11 cellular contexts compared by ENCODE assay signal in the genomic region with DNA sequence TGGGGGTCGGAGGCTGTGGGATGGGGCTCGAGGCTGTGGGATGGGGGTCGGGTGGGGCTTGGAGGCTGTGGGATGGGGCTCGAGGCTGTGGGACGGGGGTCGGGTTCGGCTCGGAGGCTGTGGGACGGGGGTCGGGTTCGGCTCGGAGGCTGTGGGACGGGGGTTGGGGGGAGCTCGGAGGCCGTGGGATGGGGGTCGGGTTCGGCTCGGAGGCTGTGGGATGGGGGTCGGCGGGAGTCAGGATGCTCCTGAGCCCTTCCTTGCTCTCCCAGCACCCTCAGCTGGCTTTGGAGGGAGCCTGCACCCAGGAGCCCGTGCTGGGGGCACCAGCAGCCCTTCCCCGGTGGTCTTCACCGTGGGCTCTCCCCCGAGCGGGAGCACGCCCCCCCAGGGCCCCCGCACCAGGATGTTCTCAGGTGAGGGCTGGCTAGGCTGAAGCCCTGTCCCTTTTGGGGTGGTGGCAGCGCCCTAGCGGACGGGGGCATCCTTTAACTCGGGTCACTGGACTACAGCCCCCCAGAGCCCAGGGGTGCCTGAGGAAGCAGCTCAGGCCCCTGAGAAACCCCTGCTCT.
"Had no signal": no experiment of that assay in that cellular context is flagged by ENCODE, and none has a peak within 500 bp of the region (broad histone marks: within the 10 kb centered on the region; RNA-seq: fewer than 3 reads in every experiment).

No MANE protein-coding gene starts in this region.

- DNase-seq: activated B cell treated with CpG ODN at 0.5 μM for 24 hours; activated CD8-positive, alpha-beta memory T cell treated with anti-CD3 and anti-CD28 coated beads, Interleukin-2, amount 10 ng/mL, durations not matched to agents 7 days and 5 days; activated effector memory CD4-positive, alpha-beta T cell treated with Interleukin-2 at 50 U/mL for 16 hours; activated T-cell treated with anti-CD3 and anti-CD28 coated beads, Interleukin-2, amount 50 U/mL, for 24 hours; effector CD4-positive, alpha-beta T cell; natural killer cell; stimulated activated CD4-positive, alpha-beta T cell treated with anti-CD3 and anti-CD28 coated beads, Interleukin-4, amount 100 ng/mL, for 1 hour; T-helper 17 cell; uterus had no signal

- ATAC-seq: activated CD8-positive, alpha-beta memory T cell treated with anti-CD3 and anti-CD28 coated beads, Interleukin-2, amount 10 ng/mL, durations not matched to agents 7 days and 5 days; gastroesophageal sphincter; T-helper 17 cell had no signal

- H3K27me3 Mint-ChIP-seq: activated B cell treated with CpG ODN at 0.5 μM for 24 hours; activated CD8-positive, alpha-beta memory T cell treated with anti-CD3 and anti-CD28 coated beads, Interleukin-2, amount 10 ng/mL, durations not matched to agents 7 days and 5 days; activated T-cell treated with anti-CD3 and anti-CD28 coated beads, Interleukin-2, amount 50 U/mL, for 24 hours; T-helper 17 cell had no signal

- H3K4me1 Mint-ChIP-seq: activated B cell treated with CpG ODN at 0.5 μM for 24 hours; activated CD8-positive, alpha-beta memory T cell treated with anti-CD3 and anti-CD28 coated beads, Interleukin-2, amount 10 ng/mL, durations not matched to agents 7 days and 5 days; natural killer cell; T-helper 17 cell had no signal

- H3K9me3 ChIP-seq: gastroesophageal sphincter, uterus had no signal

- H3K4me3 Mint-ChIP-seq: activated B cell treated with CpG ODN at 0.5 μM for 24 hours; activated CD8-positive, alpha-beta memory T cell treated with anti-CD3 and anti-CD28 coated beads, Interleukin-2, amount 10 ng/mL, durations not matched to agents 7 days and 5 days; activated T-cell treated with anti-CD3 and anti-CD28 coated beads, Interleukin-2, amount 50 U/mL, for 24 hours; natural killer cell; T-helper 17 cell had no signal

- H3K9me3 Mint-ChIP-seq: activated B cell treated with CpG ODN at 0.5 μM for 24 hours; activated T-cell treated with anti-CD3 and anti-CD28 coated beads, Interleukin-2, amount 50 U/mL, for 24 hours; natural killer cell had no signal

- H3K27ac ChIP-seq: cardiac muscle cell, uterus had no signal

- H3K36me3 ChIP-seq: uterus had no signal

- H3K27me3 ChIP-seq: cardiac muscle cell, gastroesophageal sphincter, uterus had no signal

- H3K4me1 ChIP-seq: uterus had no signal

- H3K27ac Mint-ChIP-seq: activated B cell treated with CpG ODN at 0.5 μM for 24 hours; activated CD8-positive, alpha-beta memory T cell treated with anti-CD3 and anti-CD28 coated beads, Interleukin-2, amount 10 ng/mL, durations not matched to agents 7 days and 5 days; activated T-cell treated with anti-CD3 and anti-CD28 coated beads, Interleukin-2, amount 50 U/mL, for 24 hours; T-helper 17 cell had no signal

- H3K36me3 Mint-ChIP-seq: activated CD8-positive, alpha-beta memory T cell treated with anti-CD3 and anti-CD28 coated beads, Interleukin-2, amount 10 ng/mL, durations not matched to agents 7 days and 5 days; natural killer cell had no signal

- H3K4me3 ChIP-seq: cardiac muscle cell, gastroesophageal sphincter, uterus had no signal
